ENCODE assay signal across 16 cellular contexts in genomic region chr10:1063232-1063862, GRCh38. TPM values are rescaled to one million over a fixed set of nuclear protein-coding genes. Genes with fewer than 3 reads are reported as not detected.
DNase-seq lines count a peak whose midpoint lies in the region; ATAC-seq, FAIRE-seq and TF ChIP-seq lines count a peak whose summit lies in the region.
"Had no signal": no experiment of that assay in that cellular context is flagged by ENCODE, and none has a peak within 500 bp of the region (broad histone marks: within the 10 kb centered on the region; RNA-seq: fewer than 3 reads in every experiment).

No MANE protein-coding gene starts in this region.

- H3K4me3 ChIP-seq in right lobe of liver (no peak overlapping the region), HepG2 (replicated peaks in 1 of 3; ENCODE audit: insufficient read depth in 1 of 3, low read depth in 2 of 3, low read length in 3 of 3) (no peak overlapping the region), upper lobe of right lung (no peak overlapping the region), GM23248 (no peak overlapping the region)
- H3K4me3 ChIP-seq: SK-N-MC had no signal

- POLR2A ChIA-PET in HepG2 (lab: Yijun Ruan, JAX): no interaction called here

- BruUV-seq in HepG2 (replicated peaks; lab: Mats Ljungman, UMichigan): no TSS peak

- FAIRE-seq in HepG2 (lab: Jason Lieb, UNC): no peak
- FAIRE-seq: GM12892, GM19239 had no signal

- no peak for TF ChIP-seq EP300 in HepG2 (IDR thresholded peaks at IDR 0.05; ENCODE audit: low read depth in 2 of 2, low read length in 2 of 2)
- TF ChIP-seq EP300 in HepG2 (CRISPR knock-in tag; IDR thresholded peaks at IDR 0.05; ENCODE audit: borderline replicate concordance): no peak

- H3K79me2 ChIP-seq in HepG2 (ENCODE audit: insufficient read depth, low read length): peaks cover 34% of the 10 kb centered on the region
- peaks cover 100% of the 10 kb centered on the region for H3K79me2 ChIP-seq in GM23248 (ENCODE audit: insufficient read depth)

- TF ChIP-seq POLR2A in right lobe of liver (IDR thresholded peaks at IDR 0.05) (no peak), HepG2 (IDR thresholded peaks at IDR 0.05; ENCODE audit: insufficient read depth in 1 of 2, low read depth in 2 of 2, low read length in 2 of 2) (no peak)

- H3K9ac ChIP-seq in HepG2 (ENCODE audit: insufficient read depth, low read depth, low read length) (no peak overlapping the region), GM23248 (no peak overlapping the region)

- H3K4me2 ChIP-seq in HepG2 (ENCODE audit: low read depth, low read length) (no peak overlapping the region), GM23248 (ENCODE audit: unreplicated experiment) (no peak overlapping the region)

- H3F3A ChIP-seq in GM23248 (ENCODE audit: insufficient read depth): 0 out of 2 replicates have a peak, but pooled peaks cover 9% of the 10 kb centered on the region

- H3K36me3 ChIP-seq in right lobe of liver (peaks cover 0 to 4% (median 0%) of the 10 kb centered on the region in 4 donors), HepG2 (replicated peaks in 1 of 2; ENCODE audit: control insufficient read depth in 1 of 2, insufficient read depth in 2 of 2, low read length in 2 of 2) (peaks cover 0 to 7% of the 10 kb centered on the region in 2 experiments; a peak in 2 of 5 replicates), upper lobe of right lung (peaks cover 17% of the 10 kb centered on the region), GM23248 (ENCODE audit: low read depth) (no peaks in the 10 kb centered on the region; the same call in 1 of the 2 replicates)

- WGBS in right lobe of liver (ENCODE audit: insufficient coverage, low coverage, low lambda C conversion rate, missing lambda C conversion rate): 62% methylated on average over 3 of the region's 7 CpGs
- 98% methylated on average over 7 of the region's 7 CpGs for WGBS in HepG2 (ENCODE audit: low lambda C conversion rate)
- WGBS in GM23248 (ENCODE audit: low coverage in 1 of 2, low lambda C conversion rate in 2 of 2, missing lambda C conversion rate in 2 of 2), 2 experiments: 81 to 90% methylated on average over 7 of the region's 7 CpGs

- H3K9me3 ChIP-seq in right lobe of liver (no peaks in the 10 kb centered on the region), HepG2 (ENCODE audit: low read length) (no peaks in the 10 kb centered on the region), upper lobe of right lung (no peaks in the 10 kb centered on the region), GM23248 (ENCODE audit: low read depth) (no peaks in the 10 kb centered on the region)

- no peak overlapping the region for H3K27ac ChIP-seq in right lobe of liver
- no peak overlapping the region for H3K27ac ChIP-seq in HepG2 (ENCODE audit: extremely low read length, insufficient read depth, low read length)
- H3K27ac ChIP-seq in upper lobe of right lung: no peak overlapping the region
- no peak overlapping the region for H3K27ac ChIP-seq in GM23248
- H3K27ac ChIP-seq: SK-N-MC had no signal

- intact Hi-C loops in right lobe of liver (cut with DNase I): no loop called here
- intact Hi-C loops in HepG2 (cut with micrococcal nuclease; ENCODE audit: unreplicated experiment): no loop called here
- intact Hi-C loops in head of caudate nucleus (cut with DNase I): no loop called here
- intact Hi-C loops in upper lobe of right lung (cut with DNase I): no loop called here

- H2AFZ ChIP-seq in HepG2 (ENCODE audit: low read length) (no peak overlapping the region), GM23248 (no peak overlapping the region)

- CTCF ChIA-PET in HepG2 (lab: Yijun Ruan, JAX; ENCODE audit: low intra/inter-chr PET ratio, low total read pairs): no interaction called here

- H3K4me1 ChIP-seq in right lobe of liver (peaks cover 0 to under 1% (median 0%) of the 10 kb centered on the region in 4 donors), HepG2 (ENCODE audit: insufficient read depth, low read length) (peaks cover 10% of the 10 kb centered on the region), upper lobe of right lung (peaks cover 2% of the 10 kb centered on the region), GM23248 (ENCODE audit: insufficient read depth) (peaks cover 12% of the 10 kb centered on the region)

- ATAC-seq in right lobe of liver (peak in 3 of 4 donors; percentile 39 to 44 (median 42)), HepG2 (no peak), upper lobe of right lung (peak; percentile 27), GM19397 (IDR thresholded peaks at IDR 0.05; ENCODE audit: unreplicated experiment) (no peak)
- ATAC-seq: WTC11 had no signal

- no peaks in the 10 kb centered on the region for H3K9me2 ChIP-seq in GM23248 (ENCODE audit: insufficient read depth)

- H3K27me3 ChIP-seq in right lobe of liver (no peaks in the 10 kb centered on the region), HepG2 (ENCODE audit: control insufficient read depth in 1 of 2, insufficient read depth in 2 of 2, low read length in 2 of 2) (no peaks in the 10 kb centered on the region), upper lobe of right lung (no peaks in the 10 kb centered on the region), GM23248 (replicated peaks; ENCODE audit: insufficient read depth) (no peaks in the 10 kb centered on the region)

- TF ChIP-seq RAD21 in HepG2 (CRISPR knock-in tag; IDR thresholded peaks at IDR 0.05): no peak

- DNase-seq in right lobe of liver: no peak
- DNase-seq in HepG2 (ENCODE audit: low spot score): no peak
- peak; percentile 24 for DNase-seq in activated CD8-positive, alpha-beta memory T cell treated with anti-CD3 and anti-CD28 coated beads, Interleukin-2, amount 50 U/mL, for 4 hours
- peak in 23 of 42 donors; percentile 15 to 85 (median 55) for DNase-seq in head of caudate nucleus
- DNase-seq in upper lobe of right lung: no peak
- no peak for DNase-seq in NCI-H1436 (lab: John Stamatoyannopoulos, UW)
- DNase-seq in GM23248: no peak
- DNase-seq: dermis blood vessel endothelial cell had no signal

- in situ Hi-C loops in HepG2 (cut with HindIII; ENCODE audit: extremely low pct_ligation_motif_present, low pct_unique_long_range_greater_than_20kb): no loop called here
- in situ Hi-C loops in GM23248 (cut with MboI): no loop called here

- H4K20me1 ChIP-seq in HepG2 (ENCODE audit: insufficient read depth, low read length): no peaks in the 10 kb centered on the region
- H4K20me1 ChIP-seq in GM23248 (ENCODE audit: insufficient read depth): peaks cover 13% of the 10 kb centered on the region

- TF ChIP-seq CTCF in right lobe of liver (IDR thresholded peaks at IDR 0.05) (no peak), HepG2 (CRISPR knock-in tag; IDR thresholded peaks at IDR 0.05) (no peak), upper lobe of right lung (IDR thresholded peaks at IDR 0.05) (no peak)

RNA-seq across cellular contexts. Expression of gene WDR37, which starts 7.2 kb away (rescaled TPM):
- total RNA-seq in right lobe of liver (1 to 10 TPM; 5.8 to 9.7 (median 8.3) TPM), HepG2 (2016; rRNA removed; fragmentation: Illumina TruSeq; extraction: Trizol) (5.4 and 5.9 TPM in 2 replicates), upper lobe of right lung (19.9 TPM)
- total RNA-seq in HepG2 (2016; cell fraction: cytosol; rRNA removed; fragmentation: Illumina TruSeq; extraction: Trizol; ENCODE audit: low read depth): 14.4 and 16.4 TPM in 2 replicates
- total RNA-seq in HepG2 (2016; cell fraction: insoluble cytoplasmic fraction; rRNA removed; fragmentation: Illumina TruSeq; extraction: Trizol): 4.7 and 6.1 TPM in 2 replicates
- total RNA-seq in HepG2 (2016; cell fraction: membrane; rRNA removed; fragmentation: Illumina TruSeq; extraction: Trizol): 8.1 and 8.5 TPM in 2 replicates
- total RNA-seq in HepG2 (2016; cell fraction: nucleus; rRNA removed; fragmentation: Illumina TruSeq; extraction: Trizol): 7.7 and 7.8 TPM in 2 replicates
- polyA plus RNA-seq in HepG2 (2011; rRNA removed) (7.5 and 8.6 TPM in 2 replicates), GM23248 (2016; fragmentation: Nextera tagmentation; extraction: Ambion mirVana) (11.5 and 13.7 TPM in 2 replicates)
- 5.3 TPM in 2 replicates for polyA plus RNA-seq in HepG2 (2011; cell fraction: cytosol; rRNA removed)
- polyA plus RNA-seq in HepG2 (2011; cell fraction: nucleus; rRNA removed): 19.8 and 22.5 TPM in 2 replicates
- 6.1 and 6.9 TPM in 2 replicates for polyA plus RNA-seq in HepG2 (2012)
- 0.37 and 0.41 TPM in 2 replicates for polyA plus RNA-seq in HepG2 (2016; cell fraction: cytosol; fragmentation: Illumina TruSeq; extraction: Trizol; ENCODE audit: low read depth)
- 4.6 and 5.8 TPM in 2 replicates for polyA plus RNA-seq in HepG2 (2016; cell fraction: insoluble cytoplasmic fraction; fragmentation: Illumina TruSeq; extraction: Trizol; ENCODE audit: low read depth)
- 1.1 and 1.2 TPM in 2 replicates for polyA plus RNA-seq in HepG2 (2016; cell fraction: membrane; fragmentation: Illumina TruSeq; extraction: Trizol; ENCODE audit: low read depth)
- polyA plus RNA-seq in HepG2 (2016; cell fraction: nucleus; fragmentation: Illumina TruSeq; extraction: Trizol; ENCODE audit: insufficient read depth, low read depth): 16.0 TPM in 2 replicates
- polyA minus RNA-seq in HepG2 (2011; rRNA and poly(A)+ RNA removed; ENCODE audit: low replicate concordance): 39.9 and 41.7 TPM in 2 replicates
- 7.3 and 13.4 TPM in 2 replicates for polyA minus RNA-seq in HepG2 (2011; cell fraction: cytosol; rRNA and poly(A)+ RNA removed)
- polyA minus RNA-seq in HepG2 (2011; cell fraction: nucleus; rRNA and poly(A)+ RNA removed): 16.2 and 17.1 TPM in 2 replicates
- 12.8 and 16.5 TPM in 2 replicates for total RNA-seq in GM23248 (2014; rRNA removed; shearing (Covaris generic))

RNA-seq across cellular contexts. Expression of gene IDI1, which starts 14.4 kb away (rescaled TPM):
- total RNA-seq in right lobe of liver: 10 to 100 TPM; 14.7 to 79.7 (median 28.4) TPM
- total RNA-seq in HepG2 (2016; rRNA removed; fragmentation: Illumina TruSeq; extraction: Trizol): 145 and 247 TPM in 2 replicates
- total RNA-seq in HepG2 (2016; cell fraction: cytosol; rRNA removed; fragmentation: Illumina TruSeq; extraction: Trizol; ENCODE audit: low read depth): 30.6 and 36.4 TPM in 2 replicates
- total RNA-seq in HepG2 (2016; cell fraction: insoluble cytoplasmic fraction; rRNA removed; fragmentation: Illumina TruSeq; extraction: Trizol): 151 and 249 TPM in 2 replicates
- total RNA-seq in HepG2 (2016; cell fraction: membrane; rRNA removed; fragmentation: Illumina TruSeq; extraction: Trizol): 51.4 and 56.7 TPM in 2 replicates
- total RNA-seq in HepG2 (2016; cell fraction: nucleus; rRNA removed; fragmentation: Illumina TruSeq; extraction: Trizol): 95.7 and 98.8 TPM in 2 replicates
- 44.4 and 56.6 TPM in 2 replicates for polyA plus RNA-seq in HepG2 (2011; rRNA removed)
- 17.6 and 37.3 TPM in 2 replicates for polyA plus RNA-seq in HepG2 (2011; cell fraction: cytosol; rRNA removed)
- polyA plus RNA-seq in HepG2 (2011; cell fraction: nucleus; rRNA removed): 43.0 and 68.2 TPM in 2 replicates
- 95.0 and 101 TPM in 2 replicates for polyA plus RNA-seq in HepG2 (2012)
- 11.6 and 13.1 TPM in 2 replicates for polyA plus RNA-seq in HepG2 (2016; cell fraction: cytosol; fragmentation: Illumina TruSeq; extraction: Trizol; ENCODE audit: low read depth)
- polyA plus RNA-seq in HepG2 (2016; cell fraction: insoluble cytoplasmic fraction; fragmentation: Illumina TruSeq; extraction: Trizol; ENCODE audit: low read depth): 253 and 286 TPM in 2 replicates
- 34.8 and 35.9 TPM in 2 replicates for polyA plus RNA-seq in HepG2 (2016; cell fraction: membrane; fragmentation: Illumina TruSeq; extraction: Trizol; ENCODE audit: low read depth)
- polyA plus RNA-seq in HepG2 (2016; cell fraction: nucleus; fragmentation: Illumina TruSeq; extraction: Trizol; ENCODE audit: insufficient read depth, low read depth): 142 and 155 TPM in 2 replicates
- 13.6 and 22.4 TPM in 2 replicates for polyA minus RNA-seq in HepG2 (2011; rRNA and poly(A)+ RNA removed; ENCODE audit: low replicate concordance)
- 13.5 and 22.8 TPM in 2 replicates for polyA minus RNA-seq in HepG2 (2011; cell fraction: cytosol; rRNA and poly(A)+ RNA removed)
- polyA minus RNA-seq in HepG2 (2011; cell fraction: nucleus; rRNA and poly(A)+ RNA removed): 43.5 and 60.7 TPM in 2 replicates
- total RNA-seq in upper lobe of right lung: 68.5 TPM
- 33.7 and 41.9 TPM in 2 replicates for total RNA-seq in GM23248 (2014; rRNA removed; shearing (Covaris generic))
- polyA plus RNA-seq in GM23248 (2016; fragmentation: Nextera tagmentation; extraction: Ambion mirVana): 41.6 and 42.9 TPM in 2 replicates

RNA-seq across cellular contexts. Expression of gene IDI2, which starts 37.7 kb away (rescaled TPM):
- total RNA-seq in right lobe of liver (not detected), HepG2 (2016; rRNA removed; fragmentation: Illumina TruSeq; extraction: Trizol) (not detected in 2 replicates), upper lobe of right lung (not detected)
- total RNA-seq in HepG2 (2016; cell fraction: cytosol; rRNA removed; fragmentation: Illumina TruSeq; extraction: Trizol; ENCODE audit: low read depth): not detected in 2 replicates
- total RNA-seq in HepG2 (2016; cell fraction: insoluble cytoplasmic fraction; rRNA removed; fragmentation: Illumina TruSeq; extraction: Trizol): not detected in 2 replicates
- not detected in 2 replicates for total RNA-seq in HepG2 (2016; cell fraction: membrane; rRNA removed; fragmentation: Illumina TruSeq; extraction: Trizol)
- not detected in 2 replicates for total RNA-seq in HepG2 (2016; cell fraction: nucleus; rRNA removed; fragmentation: Illumina TruSeq; extraction: Trizol)
- polyA plus RNA-seq in HepG2 (2011; rRNA removed) (not detected in 2 replicates), GM23248 (2016; fragmentation: Nextera tagmentation; extraction: Ambion mirVana) (not detected in 2 replicates)
- not detected in 2 replicates for polyA plus RNA-seq in HepG2 (2011; cell fraction: cytosol; rRNA removed)
- not detected in 2 replicates for polyA plus RNA-seq in HepG2 (2011; cell fraction: nucleus; rRNA removed)
- not detected in 2 replicates for polyA plus RNA-seq in HepG2 (2012)
- not detected in 2 replicates for polyA plus RNA-seq in HepG2 (2016; cell fraction: cytosol; fragmentation: Illumina TruSeq; extraction: Trizol; ENCODE audit: low read depth)
- polyA plus RNA-seq in HepG2 (2016; cell fraction: insoluble cytoplasmic fraction; fragmentation: Illumina TruSeq; extraction: Trizol; ENCODE audit: low read depth): not detected in 2 replicates
- polyA plus RNA-seq in HepG2 (2016; cell fraction: membrane; fragmentation: Illumina TruSeq; extraction: Trizol; ENCODE audit: low read depth): not detected in 2 replicates
- polyA plus RNA-seq in HepG2 (2016; cell fraction: nucleus; fragmentation: Illumina TruSeq; extraction: Trizol; ENCODE audit: insufficient read depth, low read depth): not detected in 2 replicates
- polyA minus RNA-seq in HepG2 (2011; rRNA and poly(A)+ RNA removed; ENCODE audit: low replicate concordance): not detected in 2 replicates
- not detected in 2 replicates for polyA minus RNA-seq in HepG2 (2011; cell fraction: cytosol; rRNA and poly(A)+ RNA removed)
- polyA minus RNA-seq in HepG2 (2011; cell fraction: nucleus; rRNA and poly(A)+ RNA removed): not detected in 2 replicates
- total RNA-seq in GM23248 (2014; rRNA removed; shearing (Covaris generic)): not detected in 2 replicates
- total RNA-seq: dermis blood vessel endothelial cell, M059J, mesothelial cell of epicardium, posterior vena cava, WTC11 had no signal

Comparison
In these comparisons a context has a peak if more than half of its experiments do, and no peak if none do; other contexts are left out.
1. ATAC-seq: peak in right lobe of liver (3 of 4) and upper lobe of right lung (single experiment); none in HepG2 (single experiment) and GM19397 (single experiment).
2. DNase-seq: peak in activated CD8-positive, alpha-beta memory T cell treated with anti-CD3 and anti-CD28 coated beads, Interleukin-2, amount 50 U/mL, for 4 hours (single experiment) and head of caudate nucleus (23 of 42); none in right lobe of liver (0 of 3), HepG2 (single experiment), upper lobe of right lung (single experiment), NCI-H1436 (single experiment) and GM23248 (single experiment).